Comparison of ENCODE assay signal across 31 cellular contexts in the genomic region with DNA sequence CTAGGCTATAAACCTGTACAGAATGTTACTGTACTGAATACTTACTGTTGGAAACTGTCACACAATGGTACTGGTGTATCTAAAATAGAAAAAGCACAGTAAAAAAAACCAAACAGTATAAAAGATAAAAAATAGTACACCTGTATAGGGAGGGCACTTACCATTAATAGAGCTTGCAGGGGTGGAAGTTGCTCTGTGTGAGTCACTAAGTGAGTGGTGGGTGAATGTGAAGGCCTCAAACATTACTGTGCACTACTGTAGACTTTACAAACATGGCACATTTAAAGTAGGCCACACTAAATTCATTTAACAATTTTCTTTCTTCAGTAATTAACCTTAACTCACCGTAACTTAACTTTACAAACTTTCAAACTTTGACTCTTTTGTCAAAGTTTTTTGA.
"Had no signal": no experiment of that assay in that cellular context is flagged by ENCODE, and none has a peak within 500 bp of the region (broad histone marks: within the 10 kb centered on the region; RNA-seq: fewer than 3 reads in every experiment).

No MANE protein-coding gene starts in this region.

- H3K27ac ChIP-seq: colonic mucosa, esophagus muscularis mucosa, ovary, psoas muscle, right lobe of liver, thoracic aorta, tibial nerve, upper lobe of left lung, uterus had no signal

- H3K4me3 ChIP-seq: colonic mucosa, esophagus muscularis mucosa, heart right ventricle, lung, ovary, psoas muscle, right lobe of liver, thoracic aorta, tibial nerve, upper lobe of left lung, uterus had no signal

- H3K27me3 ChIP-seq: colonic mucosa, esophagus muscularis mucosa, heart right ventricle, ovary, right lobe of liver, tibial nerve, upper lobe of left lung, uterus had no signal

- DNase-seq: colonic mucosa; effector CD8-positive, alpha-beta T cell; endodermal cell; foreskin melanocyte; glutamatergic neuron; heart right ventricle; hippocampal formation; immature natural killer cell; islet precursor cell; kidney glomerular epithelial cell; left colon; natural killer cell; occipital lobe; ovary; posterior cingulate gyrus; psoas muscle; retina; right lobe of liver; small intestine; stimulated activated CD4-positive, alpha-beta T cell treated with anti-CD3 and anti-CD28 coated beads, Interleukin-1b, Interleukin-23, amount 100 ng/mL, for 48 hours; stimulated activated CD4-positive, alpha-beta T cell treated with anti-CD3 and anti-CD28 coated beads, Interleukin-4, amount 100 ng/mL, for 1 hour; stimulated activated CD8-positive, alpha-beta memory T cell treated with anti-CD3 and anti-CD28 coated beads, Interleukin-4, amount 100 ng/mL, for 48 hours; stimulated activated naive CD4-positive, alpha-beta T cell treated with Interleukin-2 at 50 U/mL for 16 hours; upper lobe of left lung; uterus had no signal

- H3K4me1 Mint-ChIP-seq: endodermal cell had no signal

- H3K4me1 ChIP-seq: colonic mucosa, psoas muscle, right lobe of liver, uterus had no signal

- H3K9me3 Mint-ChIP-seq: dendritic cell treated with granulocyte-macrophage colony-stimulating factor and Interleukin-4, amounts not matched to agents 40 ng/mL and 50 ng/mL, for 4 days; endodermal cell; memory B cell; natural killer cell had no signal

- H3K4me3 Mint-ChIP-seq: dendritic cell treated with granulocyte-macrophage colony-stimulating factor and Interleukin-4, amounts not matched to agents 40 ng/mL and 50 ng/mL, for 4 days; endodermal cell; immature natural killer cell; memory B cell; natural killer cell had no signal

- H3K27ac Mint-ChIP-seq: endodermal cell, immature natural killer cell, memory B cell, natural killer cell had no signal

- ATAC-seq: left colon, natural killer cell, psoas muscle, right lobe of liver had no signal

- H3K36me3 ChIP-seq: colonic mucosa, ovary, right lobe of liver, uterus had no signal

- H3K36me3 Mint-ChIP-seq: memory B cell, natural killer cell had no signal

- H3K9me3 ChIP-seq: colonic mucosa, esophagus muscularis mucosa, heart right ventricle, ovary, psoas muscle, right lobe of liver, thoracic aorta, tibial nerve, upper lobe of left lung, uterus had no signal
